Comparison of ENCODE assay signal across 11 cellular contexts in the genomic region with DNA sequence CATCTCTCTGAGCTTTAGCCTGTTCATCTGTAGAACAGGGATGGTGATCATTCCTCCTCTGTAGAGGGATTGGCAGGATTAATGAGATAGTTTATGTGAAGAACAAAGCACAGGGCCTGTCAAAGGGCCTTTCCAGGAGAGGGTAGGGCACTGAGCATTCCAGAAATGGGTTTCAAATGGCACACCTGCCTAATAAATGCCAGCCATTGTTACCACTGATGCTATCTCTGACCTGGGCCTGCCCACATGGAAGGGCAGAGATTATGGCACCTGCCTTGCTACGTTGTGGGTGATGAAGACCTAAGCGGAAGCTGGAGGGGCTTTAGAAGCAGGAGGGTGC.
"Had no signal": no experiment of that assay in that cellular context is flagged by ENCODE, and none has a peak within 500 bp of the region (broad histone marks: within the 10 kb centered on the region; RNA-seq: fewer than 3 reads in every experiment).

No MANE protein-coding gene starts in this region.

- H3K4me3 ChIP-seq: heart left ventricle, left lung, transverse colon had no signal

- H3K36me3 ChIP-seq: left lung, transverse colon had no signal

- H3K9me3 ChIP-seq: heart left ventricle, left lung, transverse colon had no signal

- H3K27me3 ChIP-seq: heart left ventricle, transverse colon had no signal

- DNase-seq: activated CD4-positive, alpha-beta T cell treated with anti-CD3 and anti-CD28 coated beads, Interleukin-2, amount 50 U/mL, for 4 hours; activated CD8-positive, alpha-beta memory T cell treated with anti-CD3 and anti-CD28 coated beads, Interleukin-2, amount 10 ng/mL, durations not matched to agents 7 days and 5 days; activated gamma-delta T cell; activated naive CD8-positive, alpha-beta T cell treated with anti-CD3 and anti-CD28 coated beads for 36 hours; activated T-cell treated with anti-CD3 and anti-CD28 coated beads, Interleukin-2, amount 50 U/mL, for 4 hours; anterior cingulate cortex; foreskin melanocyte; heart left ventricle; mesendoderm; transverse colon had no signal

- H3K27ac ChIP-seq: left lung had no signal

- H3K4me1 ChIP-seq: left lung had no signal
